8 cellular contexts compared by ENCODE assay signal in genomic region chr17:82698065-82698973, GRCh38. TPM values are rescaled to one million over a fixed set of nuclear protein-coding genes. Genes with fewer than 3 reads are reported as not detected.
A peak's percentile ranks its signal among the peaks of the same experiment; 100 is the strongest.
DNase-seq lines count a peak whose midpoint lies in the region; ATAC-seq and TF ChIP-seq lines count a peak whose summit lies in the region.

Gene RAB40B (minus strand): TSS chr17:82698698. CDS start chr17:82698596, 102 bp downstream.

- H3K4me3 Mint-ChIP-seq in activated T-cell treated with anti-CD3 and anti-CD28 coated beads, Interleukin-2, amount 50 U/mL, for 72 hours = peak within 1 kb of the TSS; percentile 88 to 89

- H3K36me3 Mint-ChIP-seq in activated T-cell treated with anti-CD3 and anti-CD28 coated beads, Interleukin-2, amount 50 U/mL, for 72 hours (ENCODE audit: insufficient read depth in 2 of 2) = peaks cover 2 to 14% of the 10 kb centered on the region in 2 donors

- no peak for TF ChIP-seq RAD21 in Ishikawa (IDR thresholded peaks at IDR 0.05; ENCODE audit: low read depth)

- H3K27ac ChIP-seq in PC-9 = no peak within 1 kb of the TSS
- peak within 1 kb of the TSS; percentile 74 to 84 (median 78) for H3K27ac ChIP-seq in esophagus muscularis mucosa (replicated peaks in 1 of 4)

- POLR2A ChIA-PET in PC-9 (lab: Charles Lee; ENCODE audit: unreplicated experiment) = interaction anchor here (0.5 kb wide), 1 partner anchor 18 kb away, joined by 9 read pairs; no protein-coding TSS in a partner anchor

- no peaks in the 10 kb centered on the region for H4K20me1 ChIP-seq in PC-9 (ENCODE audit: insufficient read depth)

- no peaks in the 10 kb centered on the region for H3K9me2 ChIP-seq in PC-9 (ENCODE audit: insufficient read depth)

- H3K9me3 ChIP-seq in PC-9 (ENCODE audit: insufficient read depth, low read depth) (no peaks in the 10 kb centered on the region), esophagus muscularis mucosa (peaks cover 0 to 9% (median 4%) of the 10 kb centered on the region in 4 donors), mucosa of stomach (ENCODE audit: control insufficient read depth, low read length) (no peaks in the 10 kb centered on the region)

- no peaks in the 10 kb centered on the region for H3K4me1 ChIP-seq in PC-9 (replicated peaks; ENCODE audit: insufficient read depth)
- H3K4me1 ChIP-seq in esophagus muscularis mucosa = peaks cover 15 to 33% (median 24%) of the 10 kb centered on the region in 4 donors
- H3K4me1 ChIP-seq in mucosa of stomach (ENCODE audit: control insufficient read depth, insufficient read depth, low read length) = peaks cover 38% of the 10 kb centered on the region

- peaks cover 6% of the 10 kb centered on the region in 2 donors for H3K9me3 Mint-ChIP-seq in activated T-cell treated with anti-CD3 and anti-CD28 coated beads, Interleukin-2, amount 50 U/mL, for 72 hours

- peaks cover 11% of the 10 kb centered on the region for H3K4me1 Mint-ChIP-seq in activated T-cell treated with anti-CD3 and anti-CD28 coated beads, Interleukin-2, amount 50 U/mL, for 72 hours (ENCODE audit: low read depth)

- H3K27ac Mint-ChIP-seq in activated T-cell treated with anti-CD3 and anti-CD28 coated beads, Interleukin-2, amount 50 U/mL, for 72 hours = no peak within 1 kb of the TSS

- H3K36me3 ChIP-seq in PC-9 (ENCODE audit: low read depth) (no peaks in the 10 kb centered on the region), esophagus muscularis mucosa (no peaks in the 10 kb centered on the region), mucosa of stomach (ENCODE audit: control insufficient read depth, insufficient read depth, low read length) (no peaks in the 10 kb centered on the region)

- no peaks in the 10 kb centered on the region for H3K27me3 Mint-ChIP-seq in activated T-cell treated with anti-CD3 and anti-CD28 coated beads, Interleukin-2, amount 50 U/mL, for 72 hours (ENCODE audit: low read depth)

- peak; percentile 91 for DNase-seq in DMS53 treated with DMSO at 0.1 percent for 48 hours (lab: John Stamatoyannopoulos, UW; ENCODE audit: unreplicated experiment)
- peak; percentile 84 to 99 for DNase-seq in PC-9
- peak; percentile 99 for DNase-seq in activated T-cell treated with anti-CD3 and anti-CD28 coated beads, Interleukin-2, amount 50 U/mL, for 72 hours
- DNase-seq in esophagus muscularis mucosa (ENCODE audit: extremely low spot score) = peak; percentile 100
- DNase-seq in stimulated activated CD8-positive, alpha-beta memory T cell treated with anti-CD3 and anti-CD28 coated beads, Interleukin-4, amount 100 ng/mL, for 4 hours (ENCODE audit: low read depth in 2 of 2, low spot score in 1 of 2) = peak; percentile 97 to 99

- TF ChIP-seq CTCF in PC-9 (conservative IDR thresholded peaks at IDR 0.05) = no peak
- TF ChIP-seq CTCF in esophagus muscularis mucosa (IDR thresholded peaks at IDR 0.05) = no peak

- no TSS peak for BruUV-seq in PC-9 (replicated peaks; lab: Mats Ljungman, UMichigan)

- peak within 1 kb of the TSS; percentile 68 for H3K4me2 ChIP-seq in PC-9

- TF ChIP-seq POLR2A in esophagus muscularis mucosa (IDR thresholded peaks at IDR 0.05; ENCODE audit: low read depth) = no peak

- intact Hi-C loops in PC-9 (cut with micrococcal nuclease; ENCODE audit: unreplicated experiment) = no loop called here
- intact Hi-C loops in esophagus muscularis mucosa (cut with DNase I) = no loop called here

- ATAC-seq in GM21717 (IDR thresholded peaks at IDR 0.05; ENCODE audit: unreplicated experiment) = peak; percentile 89
- ATAC-seq in activated T-cell treated with anti-CD3 and anti-CD28 coated beads, Interleukin-2, amount 50 U/mL, for 72 hours (replicated peaks in 1 of 2) = peak; percentile 97 to 98

- 0% methylated on average over 13 of the region's 112 CpGs for WGBS in esophagus muscularis mucosa

- peak within 1 kb of the TSS; percentile 68 for H3K9ac ChIP-seq in mucosa of stomach (ENCODE audit: low read length)

- H3K27me3 ChIP-seq in PC-9 (ENCODE audit: insufficient read depth, low read depth) (no peaks in the 10 kb centered on the region), esophagus muscularis mucosa (no peaks in the 10 kb centered on the region), mucosa of stomach (ENCODE audit: control insufficient read depth, insufficient read depth, low read length) (no peaks in the 10 kb centered on the region)

- CTCF ChIA-PET in PC-9 (lab: Charles Lee) = no interaction called here

- H3F3A ChIP-seq in PC-9 (ENCODE audit: insufficient read depth, low read depth) = no peaks in the 10 kb centered on the region

- H3K4me3 ChIP-seq in PC-9 (peak within 1 kb of the TSS; percentile 55; the same call in 1 of the 2 replicates), esophagus muscularis mucosa (peak within 1 kb of the TSS; percentile 75 to 89 (median 88)), mucosa of stomach (ENCODE audit: low read length) (peak within 1 kb of the TSS; percentile 47)

- H3K79me2 ChIP-seq in PC-9 (ENCODE audit: low read depth) = no peaks in the 10 kb centered on the region

- TF ChIP-seq EP300 in Ishikawa (IDR thresholded peaks at IDR 0.05; ENCODE audit: borderline replicate concordance) (no peak), esophagus muscularis mucosa (IDR thresholded peaks at IDR 0.05) (no peak)

- no peak within 1 kb of the TSS for H2AFZ ChIP-seq in PC-9

TF ChIP-seq in Ishikawa, 13 proteins besides CTCF, POLR2A, EP300 and RAD21:
- no peak for TF ChIP-seq REST (IDR thresholded peaks at IDR 0.05; ENCODE audit: low read depth)
- TF ChIP-seq ZBTB7A (IDR thresholded peaks at IDR 0.05; ENCODE audit: low read depth) = peak; percentile 4; the same call in 1 of the 2 replicates
- peak; percentile 65 for TF ChIP-seq CREB1 (IDR thresholded peaks at IDR 0.05; ENCODE audit: low read depth)
- TF ChIP-seq NFIC (IDR thresholded peaks at IDR 0.05) = no peak
- peak; percentile 93 for TF ChIP-seq MAX (IDR thresholded peaks at IDR 0.05)

RNA-seq across cellular contexts. Expression of gene RAB40B, which starts in this region (rescaled TPM):
- 7.9 and 11.0 TPM in 2 replicates for total RNA-seq in PC-9 (2021)
- 1 to 10 TPM; 2.5 to 3.1 TPM for total RNA-seq in activated T-cell treated with anti-CD3 and anti-CD28 coated beads, Interleukin-2, amount 50 U/mL, for 72 hours
- total RNA-seq in esophagus muscularis mucosa = 10 to 100 TPM in 3 of 4 donors, 1 to 10 TPM in 1; 6.2 to 24.3 (median 19.4) TPM
